ENCODE assay signal across 1 cellular context in genomic region chrX:42739258-42739657, GRCh38.
A peak's percentile ranks its signal among the peaks of the same experiment; 100 is the strongest.
TF ChIP-seq lines count a peak whose summit lies in the region.

No MANE protein-coding gene starts in this region.

TF ChIP-seq in GM12878, 131 proteins besides CTCF, POLR2A, EP300 and RAD21 (continued from another document):
- no peak for TF ChIP-seq USF2 (IDR thresholded peaks at IDR 0.05; ENCODE audit: borderline replicate concordance, low read depth, low read length)
- no peak for TF ChIP-seq NRF1 (conservative IDR thresholded peaks at IDR 0.05; ENCODE audit: low read depth, low read length)
- TF ChIP-seq E2F8 (IDR thresholded peaks at IDR 0.05; ENCODE audit: low read depth, partially characterized antibody): no peak
- no peak for TF ChIP-seq BCL11A (IDR thresholded peaks at IDR 0.05; ENCODE audit: low read depth, low read length)
- no peak for TF ChIP-seq TCF7 (IDR thresholded peaks at IDR 0.05; ENCODE audit: borderline replicate concordance)
- TF ChIP-seq HSF1 (IDR thresholded peaks at IDR 0.05; ENCODE audit: low read depth, low read length): no peak
- 0 out of 2 replicates have a peak, but pooled peaks have one; percentile 58 for TF ChIP-seq RFX5 (IDR thresholded peaks at IDR 0.05; ENCODE audit: low read depth, low read length)
- no peak for TF ChIP-seq PML (IDR thresholded peaks at IDR 0.05; ENCODE audit: low read length)
- TF ChIP-seq CBX5 (IDR thresholded peaks at IDR 0.05; ENCODE audit: low read depth): no peak
